15 cellular contexts compared by ENCODE assay signal in genomic region chr1:106924360-106924759, GRCh38.
DNase-seq lines count a peak whose midpoint lies in the region; ATAC-seq and TF ChIP-seq lines count a peak whose summit lies in the region.
"Had no signal": no experiment of that assay in that cellular context is flagged by ENCODE, and none has a peak within 500 bp of the region (broad histone marks: within the 10 kb centered on the region; RNA-seq: fewer than 3 reads in every experiment).

No MANE protein-coding gene starts in this region.

- no peaks in the 10 kb centered on the region for H3K27me3 ChIP-seq in mesenchymal stem cell (ENCODE audit: control insufficient read depth in 1 of 2, insufficient read depth in 1 of 2, low read length in 2 of 2)

- no peak overlapping the region for H3K4me2 ChIP-seq in mesenchymal stem cell (ENCODE audit: low read length, poor library complexity, severe bottlenecking)

- H3K36me3 ChIP-seq in mesenchymal stem cell (ENCODE audit: control insufficient read depth in 1 of 2, insufficient read depth in 2 of 2, low read depth in 1 of 2, low read length in 2 of 2) = no peaks in the 10 kb centered on the region
- H3K36me3 ChIP-seq: lower lobe of right lung had no signal

- no peaks in the 10 kb centered on the region for H3K4me1 Mint-ChIP-seq in activated naive CD8-positive, alpha-beta T cell treated with anti-CD3 and anti-CD28 coated beads, Interleukin-2, amount 50 U/mL, for 24 hours
- H3K4me1 Mint-ChIP-seq in T-helper 17 cell = no peaks in the 10 kb centered on the region

- H3K79me1 ChIP-seq in mesenchymal stem cell (replicated peaks; ENCODE audit: low read length, poor library complexity, severe bottlenecking) = no peaks in the 10 kb centered on the region

- no peak overlapping the region for H3K4ac ChIP-seq in mesenchymal stem cell (ENCODE audit: low read depth in 1 of 2, low read length in 2 of 2)

- no peak overlapping the region for H4K8ac ChIP-seq in mesenchymal stem cell (ENCODE audit: low read length)

- peak overlapping the region; percentile 46 for H3K27ac ChIP-seq in mesenchymal stem cell (ENCODE audit: low read length, poor library complexity, severe bottlenecking)
- H3K27ac ChIP-seq: lower lobe of right lung, psoas muscle had no signal

- no peak for ATAC-seq in activated naive CD8-positive, alpha-beta T cell treated with anti-CD3 and anti-CD28 coated beads, Interleukin-2, amount 50 U/mL, for 24 hours
- ATAC-seq in T-helper 17 cell = no peak
- ATAC-seq: lower lobe of right lung, psoas muscle had no signal

- no peaks in the 10 kb centered on the region for H3K4me1 ChIP-seq in mesenchymal stem cell (ENCODE audit: control insufficient read depth, insufficient read depth, low read depth, low read length)
- H3K4me1 ChIP-seq: lower lobe of right lung, psoas muscle had no signal

- no peaks in the 10 kb centered on the region for H3K36me3 Mint-ChIP-seq in activated naive CD8-positive, alpha-beta T cell treated with anti-CD3 and anti-CD28 coated beads, Interleukin-2, amount 50 U/mL, for 24 hours (ENCODE audit: low read depth)
- no peaks in the 10 kb centered on the region for H3K36me3 Mint-ChIP-seq in T-helper 17 cell (ENCODE audit: low read depth)

- H3K9ac ChIP-seq in mesenchymal stem cell (ENCODE audit: low read length) = no peak overlapping the region

- H3K14ac ChIP-seq in mesenchymal stem cell (ENCODE audit: low read length in 2 of 2) = no peak overlapping the region

- H3K27me3 Mint-ChIP-seq in activated naive CD8-positive, alpha-beta T cell treated with anti-CD3 and anti-CD28 coated beads, Interleukin-2, amount 50 U/mL, for 24 hours = no peaks in the 10 kb centered on the region
- no peaks in the 10 kb centered on the region for H3K27me3 Mint-ChIP-seq in T-helper 17 cell

- H3K9me3 ChIP-seq in mesenchymal stem cell (ENCODE audit: control insufficient read depth, low read length) (no peaks in the 10 kb centered on the region), T-helper 17 cell (ENCODE audit: control insufficient read depth, low read length, poor library complexity, severe bottlenecking) (no peaks in the 10 kb centered on the region)
- H3K9me3 ChIP-seq: lower lobe of right lung, psoas muscle had no signal

- peaks cover 1% of the 10 kb centered on the region for H3K9me3 Mint-ChIP-seq in activated naive CD8-positive, alpha-beta T cell treated with anti-CD3 and anti-CD28 coated beads, Interleukin-2, amount 50 U/mL, for 24 hours

- DNase-seq in AG20443 (ENCODE audit: low spot score) = peak; percentile 39
- DNase-seq in NCI-H226 = peak; percentile 56
- DNase-seq in epithelial cell of proximal tubule (ENCODE audit: low read depth) = peak; percentile 64
- no peak for DNase-seq in mesenchymal stem cell
- no peak for DNase-seq in NCI-H524 treated with DMSO at 0.1 percent for 48 hours (lab: John Stamatoyannopoulos, UW)
- DNase-seq in activated naive CD8-positive, alpha-beta T cell treated with anti-CD3 and anti-CD28 coated beads, Interleukin-2, amount 50 U/mL, for 24 hours = no peak
- no peak for DNase-seq in NCI-H2029 (lab: John Stamatoyannopoulos, UW)
- DNase-seq in T-helper 17 cell = no peak
- DNase-seq: activated CD8-positive, alpha-beta memory T cell treated with anti-CD3 and anti-CD28 coated beads for 24 hours; activated naive CD4-positive, alpha-beta T cell treated with anti-CD3 and anti-CD28 coated beads, Interleukin-2, amount 50 U/mL, for 16 hours; lower lobe of right lung; psoas muscle; stimulated activated CD4-positive, alpha-beta T cell treated with anti-CD3 and anti-CD28 coated beads, Interleukin-2, amount 100 ng/mL, for 48 hours; stimulated activated naive CD4-positive, alpha-beta T cell treated with Interleukin-2 at 50 U/mL for 16 hours; T-helper 9 cell had no signal

- no peak overlapping the region for H3K18ac ChIP-seq in mesenchymal stem cell (ENCODE audit: low read depth in 1 of 2, low read length in 2 of 2)

- H2BK5ac ChIP-seq in mesenchymal stem cell (ENCODE audit: low read depth, low read length, poor library complexity, severe bottlenecking) = no peak overlapping the region

- 75% methylated on average over 5 of the region's 5 CpGs for WGBS in mesenchymal stem cell

- no peak for TF ChIP-seq CTCF in epithelial cell of proximal tubule (conservative IDR thresholded peaks at IDR 0.05; ENCODE audit: low read depth, low read length)

- no peak overlapping the region for H2BK12ac ChIP-seq in mesenchymal stem cell (ENCODE audit: low read length in 2 of 2)

- no peak overlapping the region for H2BK15ac ChIP-seq in mesenchymal stem cell (ENCODE audit: low read depth, poor library complexity, severe bottlenecking)

- H3K23ac ChIP-seq in mesenchymal stem cell (ENCODE audit: low read length in 2 of 2) = no peak overlapping the region

- H3K27ac Mint-ChIP-seq in activated naive CD8-positive, alpha-beta T cell treated with anti-CD3 and anti-CD28 coated beads, Interleukin-2, amount 50 U/mL, for 24 hours = no peak overlapping the region
- H3K27ac Mint-ChIP-seq in T-helper 17 cell = no peak overlapping the region

- no peak overlapping the region for H3K4me3 ChIP-seq in epithelial cell of proximal tubule (ENCODE audit: low read depth, low read length)
- no peak overlapping the region for H3K4me3 ChIP-seq in mesenchymal stem cell (ENCODE audit: insufficient read depth in 1 of 2, low read depth in 1 of 2, low read length in 2 of 2)
- H3K4me3 ChIP-seq: lower lobe of right lung, psoas muscle had no signal

- H2BK120ac ChIP-seq in mesenchymal stem cell (ENCODE audit: low read depth, low read length) = no peak overlapping the region

- no peak overlapping the region for H2AFZ ChIP-seq in mesenchymal stem cell (ENCODE audit: low read depth, low read length)

- H2AK5ac ChIP-seq in mesenchymal stem cell (ENCODE audit: low read length, severe bottlenecking) = no peak overlapping the region

- no peak overlapping the region for H4K91ac ChIP-seq in mesenchymal stem cell (ENCODE audit: low read length)

- H3K4me3 Mint-ChIP-seq in activated naive CD8-positive, alpha-beta T cell treated with anti-CD3 and anti-CD28 coated beads, Interleukin-2, amount 50 U/mL, for 24 hours = no peak overlapping the region
- H3K4me3 Mint-ChIP-seq in T-helper 17 cell = no peak overlapping the region

Comparison
In these comparisons a context has a peak if more than half of its experiments do, and no peak if none do; other contexts are left out.
1. DNase-seq: peak in AG20443 (single experiment), NCI-H226 (single experiment) and epithelial cell of proximal tubule (single experiment); none in mesenchymal stem cell (single experiment), NCI-H524 treated with DMSO at 0.1 percent for 48 hours (single experiment), activated naive CD8-positive, alpha-beta T cell treated with anti-CD3 and anti-CD28 coated beads, Interleukin-2, amount 50 U/mL, for 24 hours (single experiment), NCI-H2029 (single experiment) and T-helper 17 cell (0 of 3).